Comparison of ENCODE assay signal across 12 cellular contexts in genomic region chr6:36610576-36611336, GRCh38. TPM values are rescaled to one million over a fixed set of nuclear protein-coding genes. Genes with fewer than 3 reads are reported as not detected.
A peak's percentile ranks its signal among the peaks of the same experiment; 100 is the strongest.
DNase-seq lines count a peak whose midpoint lies in the region; ATAC-seq, FAIRE-seq and TF ChIP-seq lines count a peak whose summit lies in the region.
"Had no signal": no experiment of that assay in that cellular context is flagged by ENCODE, and none has a peak within 500 bp of the region (broad histone marks: within the 10 kb centered on the region; RNA-seq: fewer than 3 reads in every experiment).

No MANE protein-coding gene starts in this region.

- intact Hi-C loops in activated CD8-positive, alpha-beta T cell treated with anti-CD3 and anti-CD28 coated beads for 36 hours (cut with micrococcal nuclease): no loop called here
- intact Hi-C loops in HepG2 (cut with micrococcal nuclease; ENCODE audit: unreplicated experiment): no loop called here
- intact Hi-C loops in uterus (cut with DNase I; ENCODE audit: low total_unique reads): no loop called here

- no peak overlapping the region for H2AFZ ChIP-seq in HepG2 (ENCODE audit: low read length)

- H3K4me3 ChIP-seq in HepG2 (replicated peaks in 1 of 3; ENCODE audit: insufficient read depth in 1 of 3, low read depth in 2 of 3, low read length in 3 of 3): no peak overlapping the region
- no peak overlapping the region for H3K4me3 ChIP-seq in subcutaneous abdominal adipose tissue (ENCODE audit: low read depth in 1 of 5, low read length in 5 of 5)
- no peak overlapping the region for H3K4me3 ChIP-seq in uterus

- CTCF ChIA-PET in activated naive CD4-positive, alpha-beta T cell treated with anti-CD3 and anti-CD28 coated beads, Interleukin-2, amount 10 ng/mL, durations not matched to agents 7 days and 5 days (lab: Charles Lee): interaction anchor here (0.6 to 1.5 kb wide), 2 partner anchors 148 to 162 kb away, joined by 3 to 5 read pairs; no protein-coding TSS in a partner anchor
- CTCF ChIA-PET in activated CD8-positive, alpha-beta T cell treated with anti-CD3 and anti-CD28 coated beads for 36 hours (lab: Charles Lee): interaction anchor here (1.2 to 5.4 kb wide), 6 partner anchors 13 to 172 kb away, joined by 3 to 26 read pairs (median 4); no protein-coding TSS in a partner anchor
- CTCF ChIA-PET in HepG2 (lab: Yijun Ruan, JAX; ENCODE audit: low intra/inter-chr PET ratio, low total read pairs): no interaction called here

- no peaks in the 10 kb centered on the region for H3K9me3 Mint-ChIP-seq in activated naive CD4-positive, alpha-beta T cell treated with anti-CD3 and anti-CD28 coated beads, Interleukin-2, amount 10 ng/mL, durations not matched to agents 7 days and 5 days
- H3K9me3 Mint-ChIP-seq in activated CD8-positive, alpha-beta T cell treated with anti-CD3 and anti-CD28 coated beads for 36 hours: no peaks in the 10 kb centered on the region

- H3K27ac Mint-ChIP-seq in activated naive CD4-positive, alpha-beta T cell treated with anti-CD3 and anti-CD28 coated beads, Interleukin-2, amount 10 ng/mL, durations not matched to agents 7 days and 5 days: peak overlapping the region; percentile 43
- H3K27ac Mint-ChIP-seq in activated CD8-positive, alpha-beta T cell treated with anti-CD3 and anti-CD28 coated beads for 36 hours: peak overlapping the region; percentile 55

- ATAC-seq in activated CD8-positive, alpha-beta T cell treated with anti-CD3 and anti-CD28 coated beads for 36 hours: no peak
- peak; percentile 1; the same call in 2 of the 3 replicates for ATAC-seq in HepG2
- no peak for ATAC-seq in GM18873 (IDR thresholded peaks at IDR 0.05; ENCODE audit: low FRiP score, unreplicated experiment)

- no peak overlapping the region for H3K4me2 ChIP-seq in HepG2 (ENCODE audit: low read depth, low read length)

- H3K27ac ChIP-seq in HepG2 (ENCODE audit: extremely low read length, insufficient read depth, low read length): peak overlapping the region; percentile 25
- peak overlapping the region; percentile 69 for H3K27ac ChIP-seq in subcutaneous abdominal adipose tissue (ENCODE audit: low read depth, low read length)
- H3K27ac ChIP-seq in uterus: no peak overlapping the region

- in situ Hi-C loops in HepG2 (cut with HindIII; ENCODE audit: extremely low pct_ligation_motif_present, low pct_unique_long_range_greater_than_20kb): no loop called here

- POLR2A ChIA-PET in activated CD8-positive, alpha-beta T cell treated with anti-CD3 and anti-CD28 coated beads for 36 hours (lab: Charles Lee): interaction anchor here (0.6 to 6.5 kb wide), 11 partner anchors 8 to 263 kb away, joined by 3 to 139 read pairs (median 5); partner anchors contain the start of gene SRSF3
- POLR2A ChIA-PET in HepG2 (lab: Yijun Ruan, JAX): interaction anchor here (0.6 to 8.2 kb wide), 6 partner anchors 15 to 810 kb away, joined by 3 to 142 read pairs (median 4); partner anchors contain the start of genes CDKN1A and SRSF3

- DNase-seq in activated naive CD4-positive, alpha-beta T cell treated with anti-CD3 and anti-CD28 coated beads, Interleukin-2, amount 10 ng/mL, durations not matched to agents 7 days and 5 days: peak; percentile 6
- DNase-seq in activated naive CD4-positive, alpha-beta T cell (lab: John Stamatoyannopoulos, UW): no peak
- DNase-seq in activated CD8-positive, alpha-beta T cell treated with anti-CD3 and anti-CD28 coated beads for 36 hours: no peak
- DNase-seq in HepG2 (ENCODE audit: low spot score) (no peak), NCI-H82 treated with DMSO at 0.1 percent for 48 hours (lab: John Stamatoyannopoulos, UW; ENCODE audit: unreplicated experiment) (no peak), uterus (no peak)
- DNase-seq: activated CD8-positive, alpha-beta memory T cell treated with anti-CD3 and anti-CD28 coated beads, Interleukin-2, amount 50 U/mL, for 4 hours; H7; NCI-H510A treated with DMSO at 0.1 percent for 48 hours had no signal

- TF ChIP-seq RAD21 in HepG2 (CRISPR knock-in tag; IDR thresholded peaks at IDR 0.05): no peak

- H4K20me1 ChIP-seq in HepG2 (ENCODE audit: insufficient read depth, low read length): peaks cover 41% of the 10 kb centered on the region

- TF ChIP-seq EP300 in HepG2 (IDR thresholded peaks at IDR 0.05; ENCODE audit: low read depth in 2 of 2, low read length in 2 of 2): no peak
- no peak for TF ChIP-seq EP300 in HepG2 (CRISPR knock-in tag; IDR thresholded peaks at IDR 0.05; ENCODE audit: borderline replicate concordance)

- H3K27me3 ChIP-seq in HepG2 (ENCODE audit: control insufficient read depth in 1 of 2, insufficient read depth in 2 of 2, low read length in 2 of 2) (no peaks in the 10 kb centered on the region), subcutaneous abdominal adipose tissue (ENCODE audit: control insufficient read depth in 5 of 5, insufficient read depth in 4 of 5, low read length in 5 of 5) (no peaks in the 10 kb centered on the region), uterus (no peaks in the 10 kb centered on the region)

- H3K4me1 Mint-ChIP-seq in activated naive CD4-positive, alpha-beta T cell treated with anti-CD3 and anti-CD28 coated beads, Interleukin-2, amount 10 ng/mL, durations not matched to agents 7 days and 5 days: peaks cover 32% of the 10 kb centered on the region
- peaks cover 40% of the 10 kb centered on the region for H3K4me1 Mint-ChIP-seq in activated CD8-positive, alpha-beta T cell treated with anti-CD3 and anti-CD28 coated beads for 36 hours (ENCODE audit: low read depth)

- H3K79me2 ChIP-seq in HepG2 (ENCODE audit: insufficient read depth, low read length): peaks cover 8% of the 10 kb centered on the region

- H3K9ac ChIP-seq in HepG2 (ENCODE audit: insufficient read depth, low read depth, low read length): no peak overlapping the region
- H3K9ac ChIP-seq in subcutaneous abdominal adipose tissue (ENCODE audit: low read length in 5 of 5): no peak overlapping the region

- TF ChIP-seq POLR2A in HepG2 (IDR thresholded peaks at IDR 0.05; ENCODE audit: insufficient read depth in 1 of 2, low read depth in 2 of 2, low read length in 2 of 2) (peak in 1 of 2 experiments; percentile 46; a peak in 1 of 4 replicates), uterus (IDR thresholded peaks at IDR 0.05) (no peak)

- H3K36me3 ChIP-seq in HepG2 (replicated peaks in 1 of 2; ENCODE audit: control insufficient read depth in 1 of 2, insufficient read depth in 2 of 2, low read length in 2 of 2): peaks cover 3 to 27% of the 10 kb centered on the region in 2 experiments
- H3K36me3 ChIP-seq in subcutaneous abdominal adipose tissue (ENCODE audit: control insufficient read depth in 5 of 5, insufficient read depth in 5 of 5, low read length in 5 of 5): peaks cover 10 to 68% (median 47%) of the 10 kb centered on the region in 5 donors
- H3K36me3 ChIP-seq in uterus: no peaks in the 10 kb centered on the region

- peaks cover 53% of the 10 kb centered on the region for H3K36me3 Mint-ChIP-seq in activated naive CD4-positive, alpha-beta T cell treated with anti-CD3 and anti-CD28 coated beads, Interleukin-2, amount 10 ng/mL, durations not matched to agents 7 days and 5 days
- peaks cover 71% of the 10 kb centered on the region for H3K36me3 Mint-ChIP-seq in activated CD8-positive, alpha-beta T cell treated with anti-CD3 and anti-CD28 coated beads for 36 hours (ENCODE audit: low read depth)

- H3K27me3 Mint-ChIP-seq in activated naive CD4-positive, alpha-beta T cell treated with anti-CD3 and anti-CD28 coated beads, Interleukin-2, amount 10 ng/mL, durations not matched to agents 7 days and 5 days: no peaks in the 10 kb centered on the region
- no peaks in the 10 kb centered on the region for H3K27me3 Mint-ChIP-seq in activated CD8-positive, alpha-beta T cell treated with anti-CD3 and anti-CD28 coated beads for 36 hours

- WGBS in HepG2 (ENCODE audit: low lambda C conversion rate): 94% methylated on average over 3 of the region's 3 CpGs

- TF ChIP-seq CTCF in activated CD8-positive, alpha-beta T cell treated with anti-CD3 and anti-CD28 coated beads for 36 hours (IDR thresholded peaks at IDR 0.05): no peak
- TF ChIP-seq CTCF in HepG2 (CRISPR knock-in tag; IDR thresholded peaks at IDR 0.05) (no peak), uterus (IDR thresholded peaks at IDR 0.05) (no peak)

- BruUV-seq in HepG2 (replicated peaks; lab: Mats Ljungman, UMichigan): no TSS peak

- FAIRE-seq in HepG2 (lab: Jason Lieb, UNC): peak; percentile 12
- FAIRE-seq: colon had no signal

- no peak overlapping the region for H3K4me3 Mint-ChIP-seq in activated naive CD4-positive, alpha-beta T cell treated with anti-CD3 and anti-CD28 coated beads, Interleukin-2, amount 10 ng/mL, durations not matched to agents 7 days and 5 days
- H3K4me3 Mint-ChIP-seq in activated CD8-positive, alpha-beta T cell treated with anti-CD3 and anti-CD28 coated beads for 36 hours: no peak overlapping the region

- H3K9me3 ChIP-seq in HepG2 (ENCODE audit: low read length): no peaks in the 10 kb centered on the region
- no peaks in the 10 kb centered on the region for H3K9me3 ChIP-seq in subcutaneous abdominal adipose tissue (ENCODE audit: control insufficient read depth in 5 of 5, low read length in 5 of 5)
- H3K9me3 ChIP-seq in uterus: no peaks in the 10 kb centered on the region

- H3K4me1 ChIP-seq in HepG2 (ENCODE audit: insufficient read depth, low read length) (peaks cover 44% of the 10 kb centered on the region), subcutaneous abdominal adipose tissue (ENCODE audit: control insufficient read depth in 5 of 5, insufficient read depth in 5 of 5, low read length in 5 of 5) (peaks cover 0 to 22% (median 14%) of the 10 kb centered on the region in 5 donors), uterus (peaks cover 0 to 6% of the 10 kb centered on the region in 2 donors)

RNA-seq across cellular contexts. Expression of gene SRSF3, which starts 16.6 kb away (rescaled TPM):
- 100 to 1,000 TPM; 402 to 404 TPM for total RNA-seq in activated CD8-positive, alpha-beta T cell treated with anti-CD3 and anti-CD28 coated beads for 36 hours
- total RNA-seq in HepG2 (2016; rRNA removed; fragmentation: Illumina TruSeq; extraction: Trizol) (684 and 1,115 TPM in 2 replicates), uterus (100 to 1,000 TPM in 3 of 4 donors, 10 to 100 TPM in 1; 98.8 to 239 (median 179) TPM)
- 87.6 and 93.5 TPM in 2 replicates for total RNA-seq in HepG2 (2016; cell fraction: cytosol; rRNA removed; fragmentation: Illumina TruSeq; extraction: Trizol; ENCODE audit: low read depth)
- total RNA-seq in HepG2 (2016; cell fraction: insoluble cytoplasmic fraction; rRNA removed; fragmentation: Illumina TruSeq; extraction: Trizol): 702 and 1,085 TPM in 2 replicates
- 160 and 205 TPM in 2 replicates for total RNA-seq in HepG2 (2016; cell fraction: membrane; rRNA removed; fragmentation: Illumina TruSeq; extraction: Trizol)
- total RNA-seq in HepG2 (2016; cell fraction: nucleus; rRNA removed; fragmentation: Illumina TruSeq; extraction: Trizol): 332 and 341 TPM in 2 replicates
- polyA plus RNA-seq in HepG2 (2011; rRNA removed): 149 and 206 TPM in 2 replicates
- polyA plus RNA-seq in HepG2 (2011; cell fraction: cytosol; rRNA removed): 204 and 209 TPM in 2 replicates
- 336 and 345 TPM in 2 replicates for polyA plus RNA-seq in HepG2 (2011; cell fraction: nucleus; rRNA removed)
- polyA plus RNA-seq in HepG2 (2012): 161 and 268 TPM in 2 replicates
- 90.1 and 97.9 TPM in 2 replicates for polyA plus RNA-seq in HepG2 (2016; cell fraction: cytosol; fragmentation: Illumina TruSeq; extraction: Trizol; ENCODE audit: low read depth)
- 1,067 and 1,144 TPM in 2 replicates for polyA plus RNA-seq in HepG2 (2016; cell fraction: insoluble cytoplasmic fraction; fragmentation: Illumina TruSeq; extraction: Trizol; ENCODE audit: low read depth)
- polyA plus RNA-seq in HepG2 (2016; cell fraction: membrane; fragmentation: Illumina TruSeq; extraction: Trizol; ENCODE audit: low read depth): 123 and 146 TPM in 2 replicates
- polyA plus RNA-seq in HepG2 (2016; cell fraction: nucleus; fragmentation: Illumina TruSeq; extraction: Trizol; ENCODE audit: insufficient read depth, low read depth): 510 and 537 TPM in 2 replicates
- 214 and 251 TPM in 2 replicates for polyA minus RNA-seq in HepG2 (2011; rRNA and poly(A)+ RNA removed; ENCODE audit: low replicate concordance)
- 55.8 and 58.4 TPM in 2 replicates for polyA minus RNA-seq in HepG2 (2011; cell fraction: cytosol; rRNA and poly(A)+ RNA removed)
- 453 and 553 TPM in 2 replicates for polyA minus RNA-seq in HepG2 (2011; cell fraction: nucleus; rRNA and poly(A)+ RNA removed)

Comparison
In these comparisons a context has a peak if more than half of its experiments do, and no peak if none do; other contexts are left out.
1. H3K27ac ChIP-seq: peak in HepG2 (single experiment) and subcutaneous abdominal adipose tissue (single experiment); none in uterus (0 of 2).